ENCODE assay signal across 8 cellular contexts in genomic region chr11:116454020-116454645, GRCh38.
DNase-seq lines count a peak whose midpoint lies in the region; ATAC-seq, FAIRE-seq and TF ChIP-seq lines count a peak whose summit lies in the region.

No MANE protein-coding gene starts in this region.

- WGBS in GM12878 (ENCODE audit: insufficient coverage, insufficient replicate concordance, low lambda C conversion rate, missing lambda C conversion rate), result 31% methylated on average over 9 of the region's 9 CpGs

- no peaks in the 10 kb centered on the region for H3K79me2 ChIP-seq in GM12878 (ENCODE audit: control insufficient read depth, insufficient read depth, low read length)

- ATAC-seq in GM12878, result peak; percentile 80

- intact Hi-C loops in GM12878 (cut with micrococcal nuclease; ENCODE audit: unreplicated experiment), result loop anchor here (1.0 to 5.0 kb wide), 3 partner anchors 45 to 237 kb away; no protein-coding TSS in a partner anchor

- H3K36me3 ChIP-seq in GM12878 (ENCODE audit: control insufficient read depth in 2 of 2, insufficient read depth in 2 of 2, low read length in 1 of 2), result no peaks in the 10 kb centered on the region

- TF ChIP-seq CTCF in AG04449 (IDR thresholded peaks at IDR 0.05; ENCODE audit: insufficient read depth, low read length, missing control alignments) (peak; percentile 54), GM12864 (IDR thresholded peaks at IDR 0.05; ENCODE audit: low read depth, low read length, missing control alignments) (peak; percentile 72), GM12878 (IDR thresholded peaks at IDR 0.05 in 2 of 3, conservative IDR thresholded peaks at IDR 0.05 in 1 of 3; ENCODE audit: control insufficient read depth in 2 of 3, extremely low read depth in 1 of 3, insufficient read depth in 1 of 3, low read depth in 3 of 3, low read length in 3 of 3) (peak; percentile 63 to 67 (median 66))

- in situ Hi-C loops in GM12878 (cut with MboI), result loop anchor here (5.0 kb wide), 1 partner anchor 238 kb away; no protein-coding TSS in a partner anchor

- no peaks in the 10 kb centered on the region; a peak in 2 of 4 replicates for H3K27me3 ChIP-seq in GM12878 (replicated peaks in 1 of 2; ENCODE audit: control insufficient read depth in 2 of 2, insufficient read depth in 2 of 2, low read length in 1 of 2)

- TF ChIP-seq POLR2A in GM12878 (IDR thresholded peaks at IDR 0.05; ENCODE audit: low read depth, low read length), result no peak

- H3K9me3 ChIP-seq in GM12878 (replicated peaks; ENCODE audit: control insufficient read depth, insufficient read depth, low read length), result no peaks in the 10 kb centered on the region

- H2AFZ ChIP-seq in GM12878 (ENCODE audit: control insufficient read depth, low read depth, low read length), result no peak overlapping the region

- no peak for DNase-seq in AG04449 (ENCODE audit: low read depth, low spot score)
- no peak for DNase-seq in GM12864 (ENCODE audit: low read depth)
- DNase-seq in NCI-H226, result peak; percentile 18
- no peak for DNase-seq in GM12878 (ENCODE audit: low read depth, low spot score)
- peak; percentile 56 for DNase-seq in kidney glomerular epithelial cell (lab: John Stamatoyannopoulos, UW)
- peak; percentile 64 for DNase-seq in superior temporal gyrus (ENCODE audit: extremely low spot score)
- DNase-seq in A172 (ENCODE audit: low spot score), result no peak
- no peak for DNase-seq in mesenteric fat pad (ENCODE audit: low spot score)

- H3K4me2 ChIP-seq in GM12878 (ENCODE audit: control insufficient read depth, insufficient read depth), result no peak overlapping the region

- no peak overlapping the region for H3K27ac ChIP-seq in GM12878 (ENCODE audit: control insufficient read depth, insufficient read depth)

- H4K20me1 ChIP-seq in GM12878 (ENCODE audit: control insufficient read depth, insufficient read depth), result no peaks in the 10 kb centered on the region

- RAD21 ChIA-PET in GM12878 (lab: Charles Lee; ENCODE audit: unreplicated experiment), result interaction anchor here (2.0 kb wide), 1 partner anchor 237 kb away, joined by 8 read pairs; no protein-coding TSS in a partner anchor

- H3K4me3 ChIP-seq in AG04449 (ENCODE audit: low read depth, low read length) (no peak overlapping the region), GM12864 (ENCODE audit: low read depth, low read length) (no peak overlapping the region), GM12878 (no peak overlapping the region)

- TF ChIP-seq RAD21 in GM12878 (IDR thresholded peaks at IDR 0.05; ENCODE audit: insufficient read depth, low read depth, low read length), result peak; percentile 49

- BruUV-seq in GM12878 (replicated peaks; lab: Mats Ljungman, UMichigan), result no TSS peak

- no peaks in the 10 kb centered on the region for H3K4me1 ChIP-seq in GM12878 (ENCODE audit: control insufficient read depth, insufficient read depth, low read length)

- SMC1A ChIA-PET in GM12878 (lab: Charles Lee; ENCODE audit: uncharacterized antibody, unreplicated experiment), result interaction anchor here (1.3 kb wide), 1 partner anchor 188 kb away, joined by 4 read pairs; no protein-coding TSS in a partner anchor

- peak; percentile 86 for FAIRE-seq in GM12878 (lab: Jason Lieb, UNC)

- no peak overlapping the region for H3K9ac ChIP-seq in GM12878 (ENCODE audit: control insufficient read depth, insufficient read depth, low read length)

- no peak for TF ChIP-seq EP300 in GM12878 (IDR thresholded peaks at IDR 0.05; ENCODE audit: borderline replicate concordance in 1 of 2, control insufficient read depth in 1 of 2, low read depth in 2 of 2, low read length in 2 of 2)

- CTCF ChIA-PET in AG04449 (lab: Yijun Ruan, JAX) (interaction anchor here (0.9 to 4.3 kb wide), 10 partner anchors 10 to 243 kb away, joined by 3 to 43 read pairs (median 6); no protein-coding TSS in a partner anchor), GM12878 (lab: Yijun Ruan, JAX) (interaction anchor here (0.7 to 3.4 kb wide), 7 partner anchors 15 to 289 kb away, joined by 3 to 24 read pairs (median 3); no protein-coding TSS in a partner anchor)

- POLR2A ChIA-PET in AG04449 (lab: Yijun Ruan, JAX), result no interaction called here
- POLR2A ChIA-PET in GM12878 (lab: Charles Lee), result no interaction called here

TF ChIP-seq in GM12878, 131 proteins besides CTCF, POLR2A, EP300 and RAD21:
- TF ChIP-seq SMC3 (IDR thresholded peaks at IDR 0.05; ENCODE audit: borderline replicate concordance, low read length) (peak; percentile 61; the same call in 1 of the 2 replicates), HCFC1 (IDR thresholded peaks at IDR 0.05; ENCODE audit: low read length) (no peak), MYB (IDR thresholded peaks at IDR 0.05; ENCODE audit: borderline replicate concordance, low read depth, low read length) (no peak)
- TF ChIP-seq, protein P1, sequence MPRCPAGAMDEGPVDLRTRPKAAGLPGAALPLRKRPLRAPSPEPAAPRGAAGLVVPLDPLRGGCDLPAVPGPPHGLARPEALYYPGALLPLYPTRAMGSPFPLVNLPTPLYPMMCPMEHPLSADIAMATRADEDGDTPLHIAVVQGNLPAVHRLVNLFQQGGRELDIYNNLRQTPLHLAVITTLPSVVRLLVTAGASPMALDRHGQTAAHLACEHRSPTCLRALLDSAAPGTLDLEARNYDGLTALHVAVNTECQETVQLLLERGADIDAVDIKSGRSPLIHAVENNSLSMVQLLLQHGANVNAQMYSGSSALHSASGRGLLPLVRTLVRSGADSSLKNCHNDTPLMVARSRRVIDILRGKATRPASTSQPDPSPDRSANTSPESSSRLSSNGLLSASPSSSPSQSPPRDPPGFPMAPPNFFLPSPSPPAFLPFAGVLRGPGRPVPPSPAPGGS (IDR thresholded peaks at IDR 0.05; ENCODE audit: borderline replicate concordance, insufficient read depth, low read depth, low read length, poor library complexity, severe bottlenecking), result no peak
TF ChIP-seq in GM12878: peak in this region for 1.

Comparison
In these comparisons a context has a peak if more than half of its experiments do, and no peak if none do; other contexts are left out.
1. DNase-seq: peak in NCI-H226 (single experiment), kidney glomerular epithelial cell (single experiment) and superior temporal gyrus (single experiment); none in AG04449 (single experiment), GM12864 (single experiment), GM12878 (single experiment), A172 (single experiment) and mesenteric fat pad (single experiment).
2. Peak in every context shown above with its lines, with median percentiles within 50 percentile points of each other: CTCF ChIP-seq.